ENCODE assay signal across 38 cellular contexts in genomic region chr19:29542776-29543175, GRCh38. TPM values are rescaled to one million over a fixed set of nuclear protein-coding genes. Genes with fewer than 3 reads are reported as not detected.
"Had no signal": no experiment of that assay in that cellular context is flagged by ENCODE, and none has a peak within 500 bp of the region (broad histone marks: within the 10 kb centered on the region; RNA-seq: fewer than 3 reads in every experiment).

No MANE protein-coding gene starts in this region.

- H3K4me3 ChIP-seq: adrenal gland, body of pancreas, breast epithelium, MG63, PC-9 had no signal

- H3K27ac Mint-ChIP-seq: activated B cell treated with CpG ODN at 0.5 μM for 24 hours; activated CD4-positive, alpha-beta memory T cell treated with anti-CD3 and anti-CD28 coated beads for 36 hours; activated naive CD4-positive, alpha-beta T cell treated with anti-CD3 and anti-CD28 coated beads, Interleukin-2, amount 50 U/mL, for 72 hours had no signal

- H3K36me3 ChIP-seq: adrenal gland, breast epithelium, MG63 had no signal

- H3K9me3 Mint-ChIP-seq: activated CD4-positive, alpha-beta memory T cell treated with anti-CD3 and anti-CD28 coated beads for 36 hours had no signal

- ATAC-seq: activated naive CD4-positive, alpha-beta T cell treated with anti-CD3 and anti-CD28 coated beads, Interleukin-2, amount 50 U/mL, for 72 hours; body of pancreas; Right ventricle myocardium inferior; SK-N-SH treated with all-trans-retinoic acid at 6 μM for 48 hours had no signal

- H3K4me1 Mint-ChIP-seq: activated B cell treated with CpG ODN at 0.5 μM for 24 hours had no signal

- H3K27me3 ChIP-seq: adrenal gland, MG63 had no signal

- DNase-seq: activated B cell treated with CpG ODN at 0.5 μM for 24 hours; activated CD4-positive, alpha-beta T cell treated with anti-CD3 and anti-CD28 coated beads for 4 hours; activated CD4-positive, alpha-beta T cell treated with anti-CD3 and anti-CD28 coated beads, Interleukin-2, amount 50 U/mL, for 1 hour; activated CD4-positive, CD25-positive, alpha-beta regulatory T cell treated with anti-CD3 and anti-CD28 coated beads, Interleukin-2, amount 50 U/mL, for 72 hours; activated CD8-positive, alpha-beta memory T cell treated with anti-CD3 and anti-CD28 coated beads, Interleukin-2, amount 50 U/mL, for 48 hours; activated gamma-delta T cell; activated naive CD4-positive, alpha-beta T cell treated with Interleukin-2 at 50 U/mL for 16 hours; adrenal gland; body of pancreas; caudate nucleus; Kasumi-1; KG1; MG63; NCI-H1048; NCI-H1105 treated with DMSO at 0.1 percent for 48 hours; NCI-H1436 treated with DMSO at 0.1 percent for 48 hours; NCI-H1694 treated with DMSO at 0.1 percent for 48 hours; NCI-H2029; NCI-H345; NCI-H526; NCI-H748 treated with DMSO at 0.1 percent for 48 hours; NK-92 treated with Interleukin-12 subunit alpha and Interleukin-12 subunit beta, amount 100 ng/mL, for 24 hours; PC-9; SIG-M5; T-helper 1 cell; T-helper 2 cell; T-helper 9 cell had no signal

- H3K4me3 Mint-ChIP-seq: activated B cell treated with CpG ODN at 0.5 μM for 24 hours; activated CD4-positive, alpha-beta memory T cell treated with anti-CD3 and anti-CD28 coated beads for 36 hours had no signal

- H3K4me1 ChIP-seq: adrenal gland, body of pancreas, breast epithelium had no signal

- H3K36me3 Mint-ChIP-seq: activated CD4-positive, alpha-beta memory T cell treated with anti-CD3 and anti-CD28 coated beads for 36 hours; activated naive CD4-positive, alpha-beta T cell treated with anti-CD3 and anti-CD28 coated beads, Interleukin-2, amount 50 U/mL, for 72 hours had no signal

- H3K27ac ChIP-seq: adrenal gland, body of pancreas, breast epithelium, PC-9, RWPE1, VCaP had no signal

- H3K9me3 ChIP-seq: adrenal gland, body of pancreas, breast epithelium, MG63 had no signal

RNA-seq across cellular contexts. Expression of gene VSTM2B, which starts 17.0 kb away (rescaled TPM):
- total RNA-seq: activated B cell treated with CpG ODN at 0.5 μM for 24 hours; activated CD4-positive, alpha-beta memory T cell treated with anti-CD3 and anti-CD28 coated beads for 36 hours; adrenal gland; astrocyte; body of pancreas; breast epithelium; NCI-H460; OCI-LY7; PC-9; Right ventricle myocardium inferior; SK-MEL-5 had no signal
